ENCODE assay signal across 27 cellular contexts in the genomic region with DNA sequence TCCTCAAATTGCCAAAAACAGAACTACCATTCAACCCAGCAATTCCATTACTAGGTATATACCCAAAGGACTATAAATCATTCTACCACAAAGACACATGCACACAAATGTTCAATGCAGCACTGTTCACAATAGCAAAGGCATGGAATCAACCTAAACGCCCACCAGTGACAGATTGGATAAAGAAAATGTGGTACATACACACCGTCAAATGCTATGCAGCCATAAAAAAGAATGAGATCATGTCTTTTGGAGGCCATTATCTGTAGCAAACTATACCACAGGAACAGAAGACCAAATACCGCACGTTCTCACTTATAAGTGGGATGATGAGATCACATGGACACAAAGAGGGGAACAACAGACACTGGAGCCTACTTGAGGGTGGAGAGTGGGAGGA.
"Had no signal": no experiment of that assay in that cellular context is flagged by ENCODE, and none has a peak within 500 bp of the region (broad histone marks: within the 10 kb centered on the region; RNA-seq: fewer than 3 reads in every experiment).

No MANE protein-coding gene starts in this region.

- H3K4me1 Mint-ChIP-seq: activated CD4-positive, alpha-beta T cell treated with anti-CD3 and anti-CD28 coated beads, Interleukin-2, amount 10 ng/mL, durations not matched to agents 7 days and 5 days; activated CD8-positive, alpha-beta memory T cell treated with anti-CD3 and anti-CD28 coated beads, Interleukin-2, amount 10 ng/mL, durations not matched to agents 7 days and 5 days; activated naive CD4-positive, alpha-beta T cell treated with anti-CD3 and anti-CD28 coated beads, Interleukin-2, amount 10 ng/mL, durations not matched to agents 7 days and 5 days; memory B cell; stimulated activated effector memory CD8-positive, alpha-beta T cell treated with anti-CD3 and anti-CD28 coated beads, Interleukin-12 subunit alpha, Interleukin-12 subunit beta, amount 100 ng/mL, for 72 hours; stimulated activated naive CD8-positive, alpha-beta T cell treated with anti-CD3 and anti-CD28 coated beads, Interleukin-15, amount 100 ng/mL, for 72 hours had no signal

- H3K4me3 Mint-ChIP-seq: activated CD4-positive, alpha-beta T cell treated with anti-CD3 and anti-CD28 coated beads, Interleukin-2, amount 10 ng/mL, durations not matched to agents 7 days and 5 days; activated CD8-positive, alpha-beta memory T cell treated with anti-CD3 and anti-CD28 coated beads, Interleukin-2, amount 10 ng/mL, durations not matched to agents 7 days and 5 days; activated CD8-positive, alpha-beta T cell treated with anti-CD3 and anti-CD28 coated beads for 36 hours; activated naive CD4-positive, alpha-beta T cell treated with anti-CD3 and anti-CD28 coated beads, Interleukin-2, amount 10 ng/mL, durations not matched to agents 7 days and 5 days; brain; dendritic cell treated with granulocyte-macrophage colony-stimulating factor and Interleukin-4, amounts not matched to agents 40 ng/mL and 50 ng/mL, for 4 days; memory B cell; nephron; stimulated activated effector memory CD8-positive, alpha-beta T cell treated with anti-CD3 and anti-CD28 coated beads, Interleukin-12 subunit alpha, Interleukin-12 subunit beta, amount 100 ng/mL, for 72 hours; stimulated activated naive CD8-positive, alpha-beta T cell treated with anti-CD3 and anti-CD28 coated beads, Interleukin-15, amount 100 ng/mL, for 72 hours; T-helper 2 cell treated with Interferon-gamma antibody and Interleukin-4, amounts not matched to agents 5 μg/mL and 100 μg/mL, for 36 hours had no signal

- H3K4me1 ChIP-seq: foreskin keratinocyte, pancreas had no signal

- H3K27me3 ChIP-seq: tibial nerve, uterus had no signal

- H3K27ac Mint-ChIP-seq: activated CD4-positive, alpha-beta T cell treated with anti-CD3 and anti-CD28 coated beads, Interleukin-2, amount 10 ng/mL, durations not matched to agents 7 days and 5 days; activated CD8-positive, alpha-beta memory T cell treated with anti-CD3 and anti-CD28 coated beads, Interleukin-2, amount 10 ng/mL, durations not matched to agents 7 days and 5 days; activated CD8-positive, alpha-beta T cell treated with anti-CD3 and anti-CD28 coated beads for 36 hours; activated naive CD4-positive, alpha-beta T cell treated with anti-CD3 and anti-CD28 coated beads, Interleukin-2, amount 10 ng/mL, durations not matched to agents 7 days and 5 days; dendritic cell treated with granulocyte-macrophage colony-stimulating factor and Interleukin-4, amounts not matched to agents 40 ng/mL and 50 ng/mL, for 4 days; memory B cell; stimulated activated effector memory CD8-positive, alpha-beta T cell treated with anti-CD3 and anti-CD28 coated beads, Interleukin-12 subunit alpha, Interleukin-12 subunit beta, amount 100 ng/mL, for 72 hours; stimulated activated naive CD8-positive, alpha-beta T cell treated with anti-CD3 and anti-CD28 coated beads, Interleukin-15, amount 100 ng/mL, for 72 hours; T-helper 2 cell treated with Interferon-gamma antibody and Interleukin-4, amounts not matched to agents 5 μg/mL and 100 μg/mL, for 36 hours had no signal

- H3K9me3 Mint-ChIP-seq: activated CD4-positive, alpha-beta T cell treated with anti-CD3 and anti-CD28 coated beads, Interleukin-2, amount 10 ng/mL, durations not matched to agents 7 days and 5 days; activated naive CD4-positive, alpha-beta T cell treated with anti-CD3 and anti-CD28 coated beads, Interleukin-2, amount 10 ng/mL, durations not matched to agents 7 days and 5 days; memory B cell; stimulated activated effector memory CD8-positive, alpha-beta T cell treated with anti-CD3 and anti-CD28 coated beads, Interleukin-12 subunit alpha, Interleukin-12 subunit beta, amount 100 ng/mL, for 72 hours; stimulated activated naive CD8-positive, alpha-beta T cell treated with anti-CD3 and anti-CD28 coated beads, Interleukin-15, amount 100 ng/mL, for 72 hours; T-helper 2 cell treated with Interferon-gamma antibody and Interleukin-4, amounts not matched to agents 5 μg/mL and 100 μg/mL, for 36 hours had no signal

- DNase-seq: activated CD4-positive, alpha-beta T cell treated with anti-CD3 and anti-CD28 coated beads, Interleukin-2, amount 10 ng/mL, durations not matched to agents 7 days and 5 days; activated CD4-positive, CD25-positive, alpha-beta regulatory T cell treated with anti-CD3 and anti-CD28 coated beads, Interleukin-2, amount 50 U/mL, for 72 hours; activated CD8-positive, alpha-beta memory T cell treated with anti-CD3 and anti-CD28 coated beads, Interleukin-2, amount 10 ng/mL, durations not matched to agents 7 days and 5 days; activated CD8-positive, alpha-beta T cell treated with anti-CD3 and anti-CD28 coated beads for 36 hours; activated effector memory CD4-positive, alpha-beta T cell treated with anti-CD3 and anti-CD28 coated beads, Interleukin-2, amount 50 U/mL, for 16 hours; activated naive CD4-positive, alpha-beta T cell treated with anti-CD3 and anti-CD28 coated beads, Interleukin-2, amount 10 ng/mL, durations not matched to agents 7 days and 5 days; activated T-cell treated with anti-CD3 and anti-CD28 coated beads for 4 hours; effector CD4-positive, alpha-beta T cell; foreskin keratinocyte; glutamatergic neuron; hypothalamus; left cardiac atrium; pancreas; right cardiac atrium; stimulated activated CD4-positive, alpha-beta T cell treated with anti-CD3 and anti-CD28 coated beads, Interleukin-2, amount 100 ng/mL, for 24 hours; stimulated activated naive CD8-positive, alpha-beta T cell treated with anti-CD3 and anti-CD28 coated beads, Interleukin-15, amount 100 ng/mL, for 72 hours; uterus; WERI-Rb-1 had no signal

- H3K36me3 ChIP-seq: neutrophil, pancreas, tibial nerve, uterus, WERI-Rb-1 had no signal

- H3K9me3 ChIP-seq: neutrophil, pancreas, tibial nerve, uterus had no signal

- ATAC-seq: activated CD8-positive, alpha-beta memory T cell treated with anti-CD3 and anti-CD28 coated beads, Interleukin-2, amount 10 ng/mL, durations not matched to agents 7 days and 5 days; activated CD8-positive, alpha-beta T cell treated with anti-CD3 and anti-CD28 coated beads for 36 hours; foreskin keratinocyte; left cardiac atrium; pancreas; right cardiac atrium; stimulated activated effector memory CD8-positive, alpha-beta T cell treated with anti-CD3 and anti-CD28 coated beads, Interleukin-12 subunit alpha, Interleukin-12 subunit beta, amount 100 ng/mL, for 72 hours; stimulated activated naive CD8-positive, alpha-beta T cell treated with anti-CD3 and anti-CD28 coated beads, Interleukin-15, amount 100 ng/mL, for 72 hours had no signal

- H3K36me3 Mint-ChIP-seq: activated CD8-positive, alpha-beta memory T cell treated with anti-CD3 and anti-CD28 coated beads, Interleukin-2, amount 10 ng/mL, durations not matched to agents 7 days and 5 days; activated naive CD4-positive, alpha-beta T cell treated with anti-CD3 and anti-CD28 coated beads, Interleukin-2, amount 10 ng/mL, durations not matched to agents 7 days and 5 days; brain; memory B cell; stimulated activated effector memory CD8-positive, alpha-beta T cell treated with anti-CD3 and anti-CD28 coated beads, Interleukin-12 subunit alpha, Interleukin-12 subunit beta, amount 100 ng/mL, for 72 hours had no signal

- H3K4me3 ChIP-seq: pancreas, skin epidermis, uterus had no signal

- H3K27ac ChIP-seq: foreskin keratinocyte, neutrophil, pancreas, WERI-Rb-1 had no signal
